25 cellular contexts compared by ENCODE assay signal in the genomic region with DNA sequence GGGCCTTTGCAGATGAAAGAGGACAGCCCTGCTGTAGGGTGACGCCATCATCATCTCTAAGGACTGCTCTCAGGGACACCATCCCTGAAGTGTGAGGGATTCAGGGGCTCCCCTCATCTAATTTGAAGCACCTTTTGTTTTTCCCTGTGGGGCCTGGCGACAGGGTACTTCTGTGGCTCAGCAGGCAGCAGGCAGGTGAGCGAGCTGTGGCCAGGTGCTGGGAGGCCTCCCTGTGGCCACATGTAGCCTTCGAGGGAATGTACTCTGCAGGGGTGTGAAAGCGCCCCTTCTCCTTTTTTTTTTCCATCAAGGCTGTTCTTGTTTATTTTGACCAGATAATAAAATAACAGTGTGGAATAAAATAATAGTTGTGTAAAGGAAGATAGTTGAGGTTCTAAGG.
"Had no signal": no experiment of that assay in that cellular context is flagged by ENCODE, and none has a peak within 500 bp of the region (broad histone marks: within the 10 kb centered on the region; RNA-seq: fewer than 3 reads in every experiment).

No MANE protein-coding gene starts in this region.

- DNase-seq: activated CD4-positive, alpha-beta T cell treated with anti-CD3 and anti-CD28 coated beads for 48 hours; activated CD4-positive, alpha-beta T cell treated with anti-CD3 and anti-CD28 coated beads, Interleukin-2, amount 50 U/mL, for 48 hours; activated CD8-positive, alpha-beta memory T cell treated with anti-CD3 and anti-CD28 coated beads for 24 hours; activated effector memory CD4-positive, alpha-beta T cell treated with anti-CD3 and anti-CD28 coated beads, Interleukin-2, amount 50 U/mL, for 16 hours; activated naive CD4-positive, alpha-beta T cell treated with anti-CD3 and anti-CD28 coated beads for 36 hours; activated naive CD8-positive, alpha-beta T cell treated with anti-CD3 and anti-CD28 coated beads for 36 hours; colonic mucosa; effector memory CD4-positive, alpha-beta T cell; erythroblast; gastrocnemius medialis; glutamatergic neuron; left lung; mucosa of descending colon; stimulated activated CD4-positive, alpha-beta T cell treated with anti-CD3 and anti-CD28 coated beads, Interleukin-1b, Interleukin-23, amount 100 ng/mL, for 48 hours; stimulated activated CD4-positive, alpha-beta T cell treated with anti-CD3 and anti-CD28 coated beads, Interleukin-4, amount 100 ng/mL, for 4 hours; stimulated activated CD8-positive, alpha-beta memory T cell treated with anti-CD3 and anti-CD28 coated beads, Interleukin-4, amount 100 ng/mL, for 48 hours; stimulated activated naive CD8-positive, alpha-beta T cell treated with anti-CD3 and anti-CD28 coated beads, Interleukin-15, amount 100 ng/mL, for 72 hours; uterus had no signal

- H3K27ac ChIP-seq: ascending aorta, cardiac muscle cell, colonic mucosa, gastrocnemius medialis, left lung, right atrium auricular region, uterus, VCaP had no signal

- H3K4me3 ChIP-seq: adrenal gland, ascending aorta, cardiac muscle cell, colonic mucosa, gastrocnemius medialis, left lung, lung, mucosa of descending colon, right atrium auricular region, smooth muscle cell, uterus had no signal
